Comparison of ENCODE assay signal across 10 cellular contexts in the genomic region with DNA sequence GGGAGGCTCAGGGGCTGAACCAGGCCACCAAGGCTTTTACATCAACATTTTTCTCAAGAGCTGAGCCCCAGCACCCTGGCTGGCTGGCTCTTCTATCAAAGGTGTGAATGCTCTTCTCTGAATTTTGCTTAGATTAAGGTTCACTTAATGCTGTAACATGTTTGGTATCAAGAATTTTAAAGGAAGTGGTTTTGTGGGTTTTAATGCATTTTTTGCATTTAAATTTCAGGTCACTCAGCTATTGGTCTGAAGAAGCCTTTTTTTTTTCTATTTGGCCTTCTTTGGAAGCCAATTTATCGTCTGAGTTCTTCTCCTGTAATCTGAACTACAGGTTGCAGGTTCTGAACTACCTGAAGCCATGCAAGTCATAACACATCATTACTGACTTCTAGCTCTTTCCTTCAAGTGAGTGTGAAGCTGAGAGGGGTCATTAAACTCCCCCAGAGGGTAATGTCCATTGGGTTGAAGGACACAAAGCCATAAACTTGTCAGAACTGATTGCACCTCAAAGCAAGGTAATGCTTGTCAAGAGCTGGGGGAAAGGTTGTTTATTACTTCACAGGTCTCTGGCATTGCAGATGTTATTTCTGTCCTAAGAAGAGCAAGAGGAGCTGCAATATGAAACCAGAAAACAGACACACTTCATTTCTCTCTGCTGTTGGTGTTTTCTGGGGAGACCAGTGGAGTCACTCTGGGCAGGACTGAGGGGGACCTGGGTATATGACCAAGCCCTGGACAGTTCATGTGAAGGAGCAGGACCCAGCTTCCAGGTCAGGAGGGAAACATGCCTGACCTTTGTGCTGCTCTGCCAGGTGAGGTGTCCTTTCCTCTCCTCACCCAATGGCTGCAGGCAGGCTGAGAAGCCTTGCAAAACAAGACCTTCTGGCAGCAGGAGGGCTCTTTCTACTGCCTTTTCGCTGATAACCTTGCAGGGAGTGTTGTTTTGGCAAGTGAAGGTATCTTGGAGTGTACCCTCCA. TPM values are rescaled to one million over a fixed set of nuclear protein-coding genes. Genes with fewer than 3 reads are reported as not detected.
A peak's percentile ranks its signal among the peaks of the same experiment; 100 is the strongest.
DNase-seq lines count a peak whose midpoint lies in the region; ATAC-seq and TF ChIP-seq lines count a peak whose summit lies in the region.
"Had no signal": no experiment of that assay in that cellular context is flagged by ENCODE, and none has a peak within 500 bp of the region (broad histone marks: within the 10 kb centered on the region; RNA-seq: fewer than 3 reads in every experiment).

No MANE protein-coding gene starts in this region.

- peak overlapping the region; percentile 66 for H3K4me3 Mint-ChIP-seq in T-helper 17 cell

- no peaks in the 10 kb centered on the region for H3K36me3 ChIP-seq in DND-41 (ENCODE audit: insufficient read depth, low read length)
- H3K36me3 ChIP-seq in lower lobe of right lung, result no peaks in the 10 kb centered on the region
- H3K36me3 ChIP-seq in tibial artery, result no peaks in the 10 kb centered on the region
- no peaks in the 10 kb centered on the region for H3K36me3 ChIP-seq in gastroesophageal sphincter
- H3K36me3 ChIP-seq: heart right ventricle had no signal

- no peak overlapping the region for H3K4me3 ChIP-seq in DND-41 (ENCODE audit: low read depth in 1 of 2, low read length in 2 of 2)
- H3K4me3 ChIP-seq in lower lobe of right lung, result no peak overlapping the region
- no peak overlapping the region for H3K4me3 ChIP-seq in tibial artery
- H3K4me3 ChIP-seq in gastroesophageal sphincter, result no peak overlapping the region
- H3K4me3 ChIP-seq: heart right ventricle had no signal

- peaks cover 2% of the 10 kb centered on the region for H3K36me3 Mint-ChIP-seq in T-helper 17 cell (ENCODE audit: low read depth)

- H2AFZ ChIP-seq in DND-41 (ENCODE audit: low read depth, low read length), result no peak overlapping the region

- TF ChIP-seq CTCF in DND-41 (IDR thresholded peaks at IDR 0.05; ENCODE audit: borderline replicate concordance, extremely low read depth, low read length, poor library complexity, severe bottlenecking) (no peak), lower lobe of right lung (IDR thresholded peaks at IDR 0.05) (no peak), tibial artery (IDR thresholded peaks at IDR 0.05) (no peak), gastroesophageal sphincter (IDR thresholded peaks at IDR 0.05) (no peak)

- H4K20me1 ChIP-seq in DND-41 (ENCODE audit: insufficient read depth, low read length), result no peaks in the 10 kb centered on the region

- ATAC-seq in DND-41 (ENCODE audit: insufficient read depth, low read depth) (peak; percentile 90), GM21717 (IDR thresholded peaks at IDR 0.05; ENCODE audit: unreplicated experiment) (peak; percentile 53), T-helper 17 cell (peak; percentile 83), lower lobe of right lung (peak; percentile 61 to 69), gastroesophageal sphincter (no peak)

- H3K4me2 ChIP-seq in DND-41 (ENCODE audit: insufficient read depth, low read length), result no peak overlapping the region
- H3K4me2 ChIP-seq: KMS-11 had no signal

- no peak overlapping the region for H3K9ac ChIP-seq in DND-41 (ENCODE audit: low read depth, low read length)
- H3K9ac ChIP-seq: KMS-11 had no signal

- no peaks in the 10 kb centered on the region for H3K27me3 Mint-ChIP-seq in T-helper 17 cell

- H3K27ac ChIP-seq in DND-41 (ENCODE audit: low read length) (peak overlapping the region; percentile 44), lower lobe of right lung (peak overlapping the region; percentile 54), tibial artery (no peak overlapping the region), gastroesophageal sphincter (no peak overlapping the region)
- H3K27ac ChIP-seq: KMS-11 had no signal

- no peaks in the 10 kb centered on the region for H3K79me2 ChIP-seq in DND-41 (ENCODE audit: insufficient read depth, low read length)

- peaks cover 34% of the 10 kb centered on the region for H3K4me1 Mint-ChIP-seq in T-helper 17 cell

- DNase-seq in DND-41, result peak; percentile 58
- DNase-seq in T-helper 17 cell, result no peak
- no peak for DNase-seq in lower lobe of right lung
- DNase-seq in tibial artery, result no peak
- no peak for DNase-seq in EL
- no peak for DNase-seq in hippocampal formation (lab: John Stamatoyannopoulos, UW)
- DNase-seq: heart right ventricle had no signal

- whole genome bisulfite sequencing in gastroesophageal sphincter (ENCODE audit: low coverage in 1 of 2), 2 donors, result 76 to 100% methylated on average over 1 to 2 of the region's 2 CpGs

- no peak for TF ChIP-seq EP300 in gastroesophageal sphincter (IDR thresholded peaks at IDR 0.05)

- peak overlapping the region; percentile 78 for H3K27ac Mint-ChIP-seq in T-helper 17 cell

- H3K4me1 ChIP-seq in DND-41 (ENCODE audit: insufficient read depth, low read length) (peaks cover 24% of the 10 kb centered on the region), lower lobe of right lung (peaks cover 36% of the 10 kb centered on the region), tibial artery (peaks cover 0 to 30% (median 20%) of the 10 kb centered on the region in 4 donors), gastroesophageal sphincter (peaks cover 0 to 18% (median 4%) of the 10 kb centered on the region in 3 donors)

- H3K9me3 ChIP-seq in DND-41 (ENCODE audit: insufficient read depth, low read length, severe bottlenecking), result no peaks in the 10 kb centered on the region
- no peaks in the 10 kb centered on the region for H3K9me3 ChIP-seq in T-helper 17 cell (ENCODE audit: control insufficient read depth, low read length, poor library complexity, severe bottlenecking)
- H3K9me3 ChIP-seq in lower lobe of right lung, result no peaks in the 10 kb centered on the region
- no peaks in the 10 kb centered on the region for H3K9me3 ChIP-seq in tibial artery
- no peaks in the 10 kb centered on the region for H3K9me3 ChIP-seq in gastroesophageal sphincter
- H3K9me3 ChIP-seq: heart right ventricle had no signal

- TF ChIP-seq POLR2A in gastroesophageal sphincter (IDR thresholded peaks at IDR 0.05), result no peak

- H3K27me3 ChIP-seq in DND-41 (ENCODE audit: insufficient read depth, low read length, poor library complexity) (no peaks in the 10 kb centered on the region), lower lobe of right lung (ENCODE audit: low read depth) (no peaks in the 10 kb centered on the region), tibial artery (no peaks in the 10 kb centered on the region), gastroesophageal sphincter (no peaks in the 10 kb centered on the region)
- H3K27me3 ChIP-seq: heart right ventricle had no signal

- intact Hi-C loops in lower lobe of right lung (cut with DNase I), result no loop called here
- intact Hi-C loops in tibial artery (cut with DNase I; ENCODE audit: low total_unique reads), result no loop called here

RNA-seq across cellular contexts. Expression of gene NEDD9, which starts 26.1 kb away (rescaled TPM):
- total RNA-seq in T-helper 17 cell, result 10 to 100 TPM; 63.5 to 64.9 TPM
- 127 TPM for total RNA-seq in lower lobe of right lung
- total RNA-seq in gastroesophageal sphincter, result 10 to 100 TPM; 13.1 to 42.7 (median 26.7) TPM

Comparison
In these comparisons a context has a peak if more than half of its experiments do, and no peak if none do; other contexts are left out.
1. H3K27ac ChIP-seq: peak in DND-41 (single experiment) and lower lobe of right lung (single experiment); none in tibial artery (0 of 2) and gastroesophageal sphincter (0 of 4).